ENCODE assay signal across 20 cellular contexts in genomic region chr5:87877023-87877422, GRCh38.
DNase-seq lines count a peak whose midpoint lies in the region; ATAC-seq and TF ChIP-seq lines count a peak whose summit lies in the region.
"Had no signal": no experiment of that assay in that cellular context is flagged by ENCODE, and none has a peak within 500 bp of the region (broad histone marks: within the 10 kb centered on the region; RNA-seq: fewer than 3 reads in every experiment).

No MANE protein-coding gene starts in this region.

- WGBS in testis, 2 donors, result 31 to 59% methylated on average over 1 of the region's 1 CpG

- intact Hi-C loops in left cardiac atrium (cut with DNase I) (no loop called here), CD14-positive monocyte (cut with micrococcal nuclease) (no loop called here), testis (cut with DNase I; ENCODE audit: low total_unique reads) (no loop called here), upper lobe of right lung (cut with DNase I) (no loop called here)

- H3K27ac Mint-ChIP-seq in CD14-positive monocyte, result no peak overlapping the region
- H3K27ac Mint-ChIP-seq: B cell; CD4-positive, CD25-positive, alpha-beta regulatory T cell; IgD-negative memory B cell had no signal

- DNase-seq in GM06990 (ENCODE audit: extremely low read depth, insufficient read length) (no peak), HT1080 (ENCODE audit: low read depth) (peak; percentile 34), OCI-M1 (lab: John Stamatoyannopoulos, UW) (peak; percentile 42), left cardiac atrium (no peak), CD14-positive monocyte (ENCODE audit: low spot score) (no peak), testis (no peak), upper lobe of right lung (no peak)
- DNase-seq: CD4-positive, CD25-positive, alpha-beta regulatory T cell; COR-L47; GF-D8; HCEC 1CT; Kasumi-1; NCI-H1105 treated with DMSO at 0.1 percent for 48 hours; NCI-H1694 treated with DMSO at 0.1 percent for 48 hours; NCI-H510A; NCI-H774 had no signal

- peak overlapping the region; percentile 20 for H3K4me3 ChIP-seq in GM06990 (replicated peaks; ENCODE audit: low read depth, low read length)
- H3K4me3 ChIP-seq in testis, result no peak overlapping the region
- H3K4me3 ChIP-seq in upper lobe of right lung, result no peak overlapping the region

- H3K9me3 ChIP-seq in testis (no peaks in the 10 kb centered on the region), upper lobe of right lung (peaks cover 6% of the 10 kb centered on the region)

- no peak for TF ChIP-seq POLR2A in testis (IDR thresholded peaks at IDR 0.05)

- peaks cover 0 to 5% (median 0%) of the 10 kb centered on the region in 7 donors for H3K9me3 Mint-ChIP-seq in CD14-positive monocyte

- H3K27ac ChIP-seq in testis (no peak overlapping the region), upper lobe of right lung (no peak overlapping the region)
- H3K27ac ChIP-seq: HL-60 had no signal

- H3K27me3 Mint-ChIP-seq in CD14-positive monocyte (ENCODE audit: low read depth in 3 of 3), result no peaks in the 10 kb centered on the region
- H3K27me3 Mint-ChIP-seq: B cell; CD4-positive, CD25-positive, alpha-beta regulatory T cell; IgD-negative memory B cell had no signal

- no peak overlapping the region for H3K4me3 Mint-ChIP-seq in CD14-positive monocyte
- H3K4me3 Mint-ChIP-seq: B cell; CD4-positive, CD25-positive, alpha-beta regulatory T cell; IgD-negative memory B cell had no signal

- no peaks in the 10 kb centered on the region for H3K4me1 ChIP-seq in testis
- no peaks in the 10 kb centered on the region for H3K4me1 ChIP-seq in upper lobe of right lung

- no peaks in the 10 kb centered on the region for H3K36me3 ChIP-seq in GM06990 (ENCODE audit: control insufficient read depth, insufficient read depth, low read length)
- no peaks in the 10 kb centered on the region for H3K36me3 ChIP-seq in testis (ENCODE audit: low read depth, missing control alignments)
- no peaks in the 10 kb centered on the region for H3K36me3 ChIP-seq in upper lobe of right lung

- H3K27me3 ChIP-seq in GM06990 (replicated peaks; ENCODE audit: control insufficient read depth, insufficient read depth, low read length) (no peaks in the 10 kb centered on the region), testis (no peaks in the 10 kb centered on the region), upper lobe of right lung (no peaks in the 10 kb centered on the region)

- TF ChIP-seq CTCF in GM06990 (IDR thresholded peaks at IDR 0.05; ENCODE audit: insufficient read depth, low read length, poor library complexity, severe bottlenecking), result no peak
- no peak for TF ChIP-seq CTCF in CD14-positive monocyte (IDR thresholded peaks at IDR 0.05)
- no peak for TF ChIP-seq CTCF in testis (IDR thresholded peaks at IDR 0.05)
- no peak for TF ChIP-seq CTCF in upper lobe of right lung (IDR thresholded peaks at IDR 0.05)

- peak; percentile 59 for ATAC-seq in GM21360 (IDR thresholded peaks at IDR 0.05; ENCODE audit: unreplicated experiment)
- no peak for ATAC-seq in left cardiac atrium
- no peak for ATAC-seq in upper lobe of right lung

- H3K36me3 Mint-ChIP-seq in CD14-positive monocyte, result no peaks in the 10 kb centered on the region
- H3K36me3 Mint-ChIP-seq: CD4-positive, CD25-positive, alpha-beta regulatory T cell; IgD-negative memory B cell had no signal

- no peaks in the 10 kb centered on the region for H3K4me1 Mint-ChIP-seq in CD14-positive monocyte
- H3K4me1 Mint-ChIP-seq: B cell; CD4-positive, CD25-positive, alpha-beta regulatory T cell; IgD-negative memory B cell had no signal

Comparison
In these comparisons a context has a peak if more than half of its experiments do, and no peak if none do; other contexts are left out.
1. DNase-seq: peak in HT1080 (single experiment) and OCI-M1 (single experiment); none in GM06990 (single experiment), left cardiac atrium (single experiment), CD14-positive monocyte (single experiment), testis (single experiment) and upper lobe of right lung (single experiment).